ENCODE assay signal across 8 cellular contexts in genomic region chr10:61992683-61993629, GRCh38.
DNase-seq lines count a peak whose midpoint lies in the region; ATAC-seq and TF ChIP-seq lines count a peak whose summit lies in the region.

No MANE protein-coding gene starts in this region.

- H3K9me3 ChIP-seq in muscle layer of colon (ENCODE audit: low read length) (no peaks in the 10 kb centered on the region), thoracic aorta (no peaks in the 10 kb centered on the region)

- peak; percentile 34 for ATAC-seq in GM18511 (IDR thresholded peaks at IDR 0.05; ENCODE audit: unreplicated experiment)
- ATAC-seq in HG03342 (IDR thresholded peaks at IDR 0.05; ENCODE audit: unreplicated experiment): peak; percentile 30
- peak; percentile 85 for ATAC-seq in thoracic aorta (ENCODE audit: insufficient number of reproducible peaks, low FRiP score, low read depth)

- H3K4me3 ChIP-seq in cardiac fibroblast (replicated peaks in 1 of 2; ENCODE audit: low read depth in 2 of 2, low read length in 2 of 2) (peak overlapping the region; percentile 24 to 39), muscle layer of colon (ENCODE audit: low read depth in 1 of 2, low read length in 2 of 2) (peak overlapping the region in 1 of 2 donors; percentile 41), thoracic aorta (peak overlapping the region; percentile 62)

- no peaks in the 10 kb centered on the region for H3K9me3 Mint-ChIP-seq in T-helper 1 cell treated with Interleukin-12 subunit alpha and Interleukin-12 subunit beta and Interleukin-4 antibody, amounts not matched to agents 30 μg/mL and 1 μg/mL, for 36 hours

- H3K27ac ChIP-seq in muscle layer of colon (ENCODE audit: low read depth, low read length): peak overlapping the region; percentile 91
- peak overlapping the region; percentile 77 to 91 for H3K27ac ChIP-seq in thoracic aorta

- H3K4me3 Mint-ChIP-seq in T-helper 1 cell treated with Interleukin-12 subunit alpha and Interleukin-12 subunit beta and Interleukin-4 antibody, amounts not matched to agents 30 μg/mL and 1 μg/mL, for 36 hours: peak overlapping the region; percentile 59

- H3K4me1 ChIP-seq in muscle layer of colon (ENCODE audit: insufficient read depth, low read length): peaks cover 38% of the 10 kb centered on the region
- peaks cover 38 to 61% of the 10 kb centered on the region in 2 donors for H3K4me1 ChIP-seq in thoracic aorta (ENCODE audit: control insufficient read depth in 1 of 2, low read depth in 2 of 2)

- H3K9ac ChIP-seq in muscle layer of colon (ENCODE audit: low read length): peak overlapping the region; percentile 12

- DNase-seq in cardiac fibroblast (ENCODE audit: low read depth in 2 of 2): peak; percentile 98
- DNase-seq in thoracic aorta (ENCODE audit: low spot score): peak; percentile 37
- DNase-seq in cerebellar nuclear complex (lab: John Stamatoyannopoulos, UW): no peak
- no peak for DNase-seq in SHP77 treated with DMSO at 0.1 percent for 48 hours (lab: John Stamatoyannopoulos, UW)

- TF ChIP-seq CTCF in cardiac fibroblast (IDR thresholded peaks at IDR 0.05; ENCODE audit: low read depth, low read length) (no peak), thoracic aorta (IDR thresholded peaks at IDR 0.05) (no peak)

- H3K36me3 ChIP-seq in muscle layer of colon (ENCODE audit: insufficient read depth, low read length) (no peaks in the 10 kb centered on the region), thoracic aorta (no peaks in the 10 kb centered on the region)

- peaks cover 27% of the 10 kb centered on the region for H3K36me3 Mint-ChIP-seq in T-helper 1 cell treated with Interleukin-12 subunit alpha and Interleukin-12 subunit beta and Interleukin-4 antibody, amounts not matched to agents 30 μg/mL and 1 μg/mL, for 36 hours (ENCODE audit: low read depth)

- H3K4me1 Mint-ChIP-seq in T-helper 1 cell treated with Interleukin-12 subunit alpha and Interleukin-12 subunit beta and Interleukin-4 antibody, amounts not matched to agents 30 μg/mL and 1 μg/mL, for 36 hours (ENCODE audit: low read depth): peaks cover 64% of the 10 kb centered on the region

- peak overlapping the region; percentile 82 for H3K27ac Mint-ChIP-seq in T-helper 1 cell treated with Interleukin-12 subunit alpha and Interleukin-12 subunit beta and Interleukin-4 antibody, amounts not matched to agents 30 μg/mL and 1 μg/mL, for 36 hours

- H3K27me3 Mint-ChIP-seq in T-helper 1 cell treated with Interleukin-12 subunit alpha and Interleukin-12 subunit beta and Interleukin-4 antibody, amounts not matched to agents 30 μg/mL and 1 μg/mL, for 36 hours (ENCODE audit: low read depth): no peaks in the 10 kb centered on the region

- no peaks in the 10 kb centered on the region for H3K27me3 ChIP-seq in muscle layer of colon (ENCODE audit: control insufficient read depth in 1 of 2, insufficient read depth in 2 of 2, low read length in 2 of 2)
- H3K27me3 ChIP-seq in thoracic aorta (replicated peaks; ENCODE audit: insufficient read depth): no peaks in the 10 kb centered on the region

Comparison
In these comparisons a context has a peak if more than half of its experiments do, and no peak if none do; other contexts are left out.
1. ATAC-seq: peak in every context shown above with its lines; median percentile 85 in thoracic aorta; 34 in GM18511; 30 in HG03342.
2. DNase-seq: peak in cardiac fibroblast (2 of 2) and thoracic aorta (single experiment); none in cerebellar nuclear complex (0 of 2) and SHP77 treated with DMSO at 0.1 percent for 48 hours (single experiment).